7 cellular contexts compared by ENCODE assay signal in the genomic region with DNA sequence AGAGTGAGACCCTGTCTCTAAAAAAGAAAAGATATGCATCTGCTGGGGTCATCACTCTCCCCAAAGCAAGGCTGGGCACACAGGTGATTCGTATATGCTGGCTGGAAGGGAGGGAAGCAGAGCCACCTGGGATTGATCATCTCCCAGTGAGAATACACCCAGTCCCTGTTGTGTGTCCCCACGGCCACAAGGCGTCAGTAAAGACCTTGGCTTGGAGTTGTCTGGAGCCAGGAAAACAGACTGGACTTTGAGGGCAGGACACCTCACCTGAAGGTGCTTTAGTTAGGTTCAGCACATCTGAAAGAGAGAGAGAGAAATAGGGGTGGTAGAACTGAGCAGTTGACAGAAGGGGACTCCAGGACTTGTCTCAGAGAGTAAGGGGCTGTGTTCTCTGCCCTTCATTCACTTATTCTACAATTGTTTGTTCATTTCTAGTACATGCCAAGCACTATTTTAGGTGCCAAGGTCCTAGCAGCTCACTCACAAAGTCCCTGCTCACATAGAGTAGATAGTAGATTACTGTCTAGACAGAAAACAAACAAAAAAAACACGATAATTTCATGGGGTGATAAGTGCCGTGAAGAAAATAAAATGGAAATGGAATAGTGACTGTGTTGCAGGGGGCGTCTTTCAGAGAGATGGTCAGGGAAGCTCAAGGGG. TPM values are rescaled to one million over a fixed set of nuclear protein-coding genes. Genes with fewer than 3 reads are reported as not detected.
A peak's percentile ranks its signal among the peaks of the same experiment; 100 is the strongest.
DNase-seq lines count a peak whose midpoint lies in the region; ATAC-seq and TF ChIP-seq lines count a peak whose summit lies in the region.

No MANE protein-coding gene starts in this region.

- ATAC-seq in HG02840 (IDR thresholded peaks at IDR 0.05; ENCODE audit: low FRiP score, unreplicated experiment) (no peak), HG03439 (IDR thresholded peaks at IDR 0.05; ENCODE audit: unreplicated experiment) (no peak)

- DNase-seq in G401 (ENCODE audit: low spot score) (peak; percentile 72), M059J (ENCODE audit: low read depth) (peak; percentile 77), RPMI7951 (ENCODE audit: low read depth) (peak; percentile 62), epithelial cell of esophagus (ENCODE audit: low read depth) (peak; percentile 82), myocyte (ENCODE audit: low read depth) (peak; percentile 74)

- H3K4me3 ChIP-seq in epithelial cell of esophagus (ENCODE audit: low read length) = no peak overlapping the region

- in situ Hi-C loops in G401 (cut with HindIII; ENCODE audit: low sequenced_read_pairs) = no loop called here

- TF ChIP-seq CTCF in epithelial cell of esophagus (IDR thresholded peaks at IDR 0.05; ENCODE audit: insufficient read depth, low read depth, low read length, missing control alignments) = peak; percentile 99

RNA-seq across cellular contexts. Expression of a gene that starts 13.5 kb away (rescaled TPM):
- 2.3 and 11.4 TPM in 2 replicates for total RNA-seq in G401 (2014; rRNA removed; shearing (Covaris generic))
- 3.5 and 8.3 TPM in 2 replicates for total RNA-seq in M059J (2014; rRNA removed; shearing (Covaris generic))
- total RNA-seq in RPMI7951 (2014; rRNA removed; shearing (Covaris generic)) = 0.72 and 1.1 TPM in 2 replicates
- 4.9 and 5.0 TPM in 2 replicates for total RNA-seq in myocyte
- polyA plus RNA-seq in myocyte (2012) = 0.64 TPM
